ENCODE assay signal across 1 cellular context in the genomic region with DNA sequence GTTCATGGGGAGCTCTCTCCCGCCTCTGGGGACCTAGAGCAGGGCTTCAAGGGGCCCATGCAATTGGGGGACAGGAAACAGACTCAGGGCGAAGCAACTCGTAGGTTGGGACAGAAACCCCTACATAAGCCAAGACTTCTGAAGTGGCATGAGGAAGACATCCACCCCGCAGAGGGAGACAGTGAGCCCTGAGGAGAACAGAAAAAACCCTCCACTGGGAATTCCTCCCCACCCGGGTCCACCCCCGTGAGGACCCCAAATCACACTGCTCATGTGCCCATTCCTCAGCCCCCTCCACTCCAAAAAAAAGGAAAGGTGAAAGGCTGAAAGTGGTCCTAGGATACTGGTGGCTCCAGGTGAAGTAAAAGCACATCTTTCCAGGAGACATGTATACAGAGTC.
TF ChIP-seq lines count a peak whose summit lies in the region.

No MANE protein-coding gene starts in this region.

TF ChIP-seq in HepG2, 621 proteins besides CTCF, POLR2A, EP300 and RAD21 (continued from another document):
- TF ChIP-seq, protein P1, sequence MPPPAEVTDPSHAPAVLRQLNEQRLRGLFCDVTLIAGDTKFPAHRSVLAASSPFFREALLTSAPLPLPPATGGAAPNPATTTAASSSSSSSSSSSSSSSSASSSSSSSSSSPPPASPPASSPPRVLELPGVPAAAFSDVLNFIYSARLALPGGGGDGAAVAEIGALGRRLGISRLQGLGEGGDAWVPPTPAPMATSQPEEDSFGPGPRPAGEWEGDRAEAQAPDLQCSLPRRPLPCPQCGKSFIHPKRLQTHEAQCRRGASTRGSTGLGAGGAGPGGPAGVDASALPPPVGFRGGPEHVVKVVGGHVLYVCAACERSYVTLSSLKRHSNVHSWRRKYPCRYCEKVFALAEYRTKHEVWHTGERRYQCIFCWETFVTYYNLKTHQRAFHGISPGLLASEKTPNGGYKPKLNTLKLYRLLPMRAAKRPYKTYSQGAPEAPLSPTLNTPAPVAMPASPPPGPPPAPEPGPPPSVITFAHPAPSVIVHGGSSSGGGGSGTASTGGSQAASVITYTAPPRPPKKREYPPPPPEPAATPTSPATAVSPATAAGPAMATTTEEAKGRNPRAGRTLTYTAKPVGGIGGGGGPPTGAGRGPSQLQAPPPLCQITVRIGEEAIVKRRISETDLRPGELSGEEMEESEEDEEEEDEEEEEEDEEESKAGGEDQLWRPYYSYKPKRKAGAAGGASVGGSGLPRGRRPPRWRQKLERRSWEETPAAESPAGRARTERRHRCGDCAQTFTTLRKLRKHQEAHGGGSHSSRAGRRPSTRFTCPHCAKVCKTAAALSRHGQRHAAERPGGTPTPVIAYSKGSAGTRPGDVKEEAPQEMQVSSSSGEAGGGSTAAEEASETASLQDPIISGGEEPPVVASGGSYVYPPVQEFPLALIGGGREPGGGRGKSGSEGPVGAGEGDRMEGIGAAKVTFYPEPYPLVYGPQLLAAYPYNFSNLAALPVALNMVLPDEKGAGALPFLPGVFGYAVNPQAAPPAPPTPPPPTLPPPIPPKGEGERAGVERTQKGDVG (CRISPR knock-in tag; IDR thresholded peaks at IDR 0.05; ENCODE audit: borderline replicate concordance) = no peak
- no peak for TF ChIP-seq ARNTL (CRISPR knock-in tag; IDR thresholded peaks at IDR 0.05)
- no peak for TF ChIP-seq ZNF747 (CRISPR knock-in tag; IDR thresholded peaks at IDR 0.05; ENCODE audit: borderline replicate concordance)
